ENCODE assay signal across 17 cellular contexts in genomic region chr2:149894760-149895159, GRCh38.
A peak's percentile ranks its signal among the peaks of the same experiment; 100 is the strongest.
DNase-seq lines count a peak whose midpoint lies in the region; TF ChIP-seq lines count a peak whose summit lies in the region.
"Had no signal": no experiment of that assay in that cellular context is flagged by ENCODE, and none has a peak within 500 bp of the region (broad histone marks: within the 10 kb centered on the region; RNA-seq: fewer than 3 reads in every experiment).

No MANE protein-coding gene starts in this region.

- H3K27me3 ChIP-seq in kidney epithelial cell (ENCODE audit: control insufficient read depth, insufficient read depth, low read length), result no peaks in the 10 kb centered on the region
- H3K27me3 ChIP-seq: pancreas had no signal

- CTCF ChIA-PET in AG04449 (lab: Yijun Ruan, JAX), result no interaction called here

- no peak for TF ChIP-seq CTCF in AG04449 (IDR thresholded peaks at IDR 0.05; ENCODE audit: insufficient read depth, low read length, missing control alignments)
- TF ChIP-seq CTCF in kidney epithelial cell (IDR thresholded peaks at IDR 0.05; ENCODE audit: insufficient read depth, low read length, poor library complexity, severe bottlenecking), result no peak

- H3K36me3 ChIP-seq in kidney epithelial cell (ENCODE audit: control insufficient read depth, insufficient read depth, low read length), result no peaks in the 10 kb centered on the region
- H3K36me3 ChIP-seq: pancreas, thoracic aorta had no signal

- no peak overlapping the region for H3K4me3 ChIP-seq in AG04449 (ENCODE audit: low read depth, low read length)
- H3K4me3 ChIP-seq in kidney epithelial cell (ENCODE audit: low read depth, low read length), result no peak overlapping the region
- H3K4me3 ChIP-seq: coronary artery, K562, pancreas, thoracic aorta had no signal

- DNase-seq in AG04449 (ENCODE audit: low read depth, low spot score), result peak; percentile 31
- peak; percentile 90 for DNase-seq in LHCN-M2 (ENCODE audit: low read depth)
- DNase-seq in SKM-1 treated with dmso at 0.1 percent for 144 hours (lab: John Stamatoyannopoulos, UW; ENCODE audit: unreplicated experiment), result peak; percentile 90
- DNase-seq in kidney epithelial cell (ENCODE audit: low read depth), result peak; percentile 41
- no peak for DNase-seq in DMS 273 treated with DMSO at 0.1 percent for 48 hours (lab: John Stamatoyannopoulos, UW)
- DNase-seq in NCI-H526 (lab: John Stamatoyannopoulos, UW), result no peak
- no peak for DNase-seq in foreskin melanocyte
- no peak for DNase-seq in DMS79 treated with DMSO at 0.1 percent for 48 hours (lab: John Stamatoyannopoulos, UW)
- DNase-seq: ACHN; activated CD4-positive, alpha-beta T cell treated with anti-CD3 and anti-CD28 coated beads for 1 hour; activated naive CD8-positive, alpha-beta T cell treated with anti-CD3 and anti-CD28 coated beads, Interleukin-2, amount 50 U/mL, for 24 hours; NCI-H2029 treated with DMSO at 0.1 percent for 48 hours; pancreas; SW 1271 had no signal

- POLR2A ChIA-PET in AG04449 (lab: Yijun Ruan, JAX), result no interaction called here

Comparison
In these comparisons a context has a peak if more than half of its experiments do, and no peak if none do; other contexts are left out.
1. DNase-seq: peak in AG04449 (single experiment), LHCN-M2 (single experiment), SKM-1 treated with dmso at 0.1 percent for 144 hours (single experiment) and kidney epithelial cell (single experiment); none in DMS 273 treated with DMSO at 0.1 percent for 48 hours (single experiment), NCI-H526 (0 of 2), foreskin melanocyte (single experiment) and DMS79 treated with DMSO at 0.1 percent for 48 hours (single experiment).